ENCODE assay signal across 8 cellular contexts in genomic region chr19:54209058-54209747, GRCh38. TPM values are rescaled to one million over a fixed set of nuclear protein-coding genes. Genes with fewer than 3 reads are reported as not detected.
DNase-seq lines count a peak whose midpoint lies in the region; ATAC-seq and TF ChIP-seq lines count a peak whose summit lies in the region.

No MANE protein-coding gene starts in this region.

- H4K91ac ChIP-seq in H9 (ENCODE audit: insufficient read length, low read depth, low read length), result no peak overlapping the region

- H3K23ac ChIP-seq in H9 (ENCODE audit: insufficient read length, low read depth, low read length), result no peak overlapping the region

- no TSS peak for BruUV-seq in MCF 10A (replicated peaks; lab: Mats Ljungman, UMichigan)

- no peaks in the 10 kb centered on the region for H3K79me1 ChIP-seq in H9 (ENCODE audit: insufficient read depth, low read depth, low read length, poor library complexity, severe bottlenecking)

- H2BK20ac ChIP-seq in H9 (ENCODE audit: low read depth, low read length, poor library complexity, severe bottlenecking), result no peak overlapping the region

- no peak overlapping the region for H2BK5ac ChIP-seq in H9 (ENCODE audit: insufficient read length, low read length)

- no peak overlapping the region for H3T11ph ChIP-seq in H9 (ENCODE audit: low read length)

- no peaks in the 10 kb centered on the region for H3K9me3 ChIP-seq in H9 (ENCODE audit: control insufficient read depth, low read depth, low read length)

- H2BK120ac ChIP-seq in H9 (ENCODE audit: low read depth, low read length, poor library complexity, severe bottlenecking), result no peak overlapping the region

- peaks cover 3% of the 10 kb centered on the region for H3K27me3 Mint-ChIP-seq in H9 (ENCODE audit: low read depth)
- no peaks in the 10 kb centered on the region for H3K27me3 Mint-ChIP-seq in MCF 10A (ENCODE audit: insufficient read depth, unreplicated experiment)

- intact Hi-C loops in MCF 10A (cut with micrococcal nuclease), result no loop called here

- no peak overlapping the region for H3K9ac ChIP-seq in H9 (ENCODE audit: extremely low read depth, insufficient read length, low read length)

- peaks cover 3% of the 10 kb centered on the region for H4K20me1 ChIP-seq in H9 (ENCODE audit: control insufficient read depth, insufficient read depth, insufficient read length)

- H3K27me3 ChIP-seq in H9 (ENCODE audit: insufficient read depth, low read length), result no peaks in the 10 kb centered on the region

- H3K4me3 Mint-ChIP-seq in H9 (peak overlapping the region in 1 of 2 experiments; percentile 44; a peak in 1 of 5 replicates), MCF 10A (ENCODE audit: unreplicated experiment) (no peak overlapping the region)

- peak overlapping the region in 2 of 3 experiments; percentile 44 to 85; a peak in 2 of 7 replicates for H3K27ac Mint-ChIP-seq in H9
- peak overlapping the region; percentile 87 for H3K27ac Mint-ChIP-seq in MCF 10A (ENCODE audit: low read depth, unreplicated experiment)

- no peaks in the 10 kb centered on the region for H3K23me2 ChIP-seq in H9 (ENCODE audit: insufficient read length, low read depth, low read length, poor library complexity, severe bottlenecking)

- no peak overlapping the region for H2AK5ac ChIP-seq in H9 (ENCODE audit: insufficient read length, low read length)

- no peak overlapping the region for H3K14ac ChIP-seq in H9 (ENCODE audit: insufficient read depth, low read length)

- no peak overlapping the region for H2AFZ ChIP-seq in H9 (ENCODE audit: low read length)

- H3K18ac ChIP-seq in H9 (ENCODE audit: insufficient read length, low read depth, low read length), result no peak overlapping the region

- H3K56ac ChIP-seq in H9 (ENCODE audit: insufficient read length, low read depth, low read length), result no peak overlapping the region

- H3K36me3 Mint-ChIP-seq in H9 (ENCODE audit: insufficient read depth in 1 of 3, low read depth in 3 of 3) (peaks cover 54 to 67% (median 56%) of the 10 kb centered on the region in 3 experiments), MCF 10A (ENCODE audit: insufficient read depth, unreplicated experiment) (peaks cover 74% of the 10 kb centered on the region)

- H3K4me1 Mint-ChIP-seq in H9 (peaks cover 25 to 40% of the 10 kb centered on the region in 2 experiments), MCF 10A (ENCODE audit: insufficient read depth, unreplicated experiment) (peaks cover 44% of the 10 kb centered on the region)

- no peak overlapping the region for H4K5ac ChIP-seq in H9 (ENCODE audit: insufficient read length, low read depth, low read length)

- no peak overlapping the region for H2BK12ac ChIP-seq in H9 (ENCODE audit: insufficient read length, low read depth, low read length)

- H3K9me3 Mint-ChIP-seq in H9 (no peaks in the 10 kb centered on the region), MCF 10A (ENCODE audit: unreplicated experiment) (no peaks in the 10 kb centered on the region)

- DNase-seq in H9, result peak; percentile 67
- peak; percentile 51 for DNase-seq in MCF 10A (ENCODE audit: unreplicated experiment)
- peak; percentile 52 for DNase-seq in midbrain (lab: John Stamatoyannopoulos, UW)
- no peak for DNase-seq in middle frontal gyrus (ENCODE audit: extremely low spot score, low spot score)
- no peak for DNase-seq in DMS79 treated with DMSO at 0.1 percent for 48 hours (lab: John Stamatoyannopoulos, UW)

- H3K4me2 ChIP-seq in H9 (ENCODE audit: insufficient read depth, insufficient read length, low read length), result no peak overlapping the region

- H3K4me1 ChIP-seq in H9 (ENCODE audit: insufficient read depth, low read length), result no peaks in the 10 kb centered on the region

- no peak overlapping the region for H2BK15ac ChIP-seq in H9 (ENCODE audit: low read depth, low read length)

- H3K27ac ChIP-seq in 22Rv1 (peak overlapping the region; percentile 58), H9 (ENCODE audit: insufficient read length, low read depth, low read length) (no peak overlapping the region)

- H3K4ac ChIP-seq in H9 (ENCODE audit: low read depth, low read length), result no peak overlapping the region

- ATAC-seq in GM18873 (IDR thresholded peaks at IDR 0.05; ENCODE audit: low FRiP score, unreplicated experiment) (no peak), GM21390 (IDR thresholded peaks at IDR 0.05; ENCODE audit: unreplicated experiment) (no peak)

- TF ChIP-seq CTCF in 22Rv1 (IDR thresholded peaks at IDR 0.05) (no peak), H9 (conservative IDR thresholded peaks at IDR 0.05) (no peak), MCF 10A (IDR thresholded peaks at IDR 0.05; ENCODE audit: unreplicated experiment) (no peak)

- CTCF ChIA-PET in MCF 10A (lab: Yijun Ruan, JAX), result interaction anchor here (1.0 to 1.4 kb wide), 2 partner anchors 23 to 42 kb away, joined by 4 to 6 read pairs; no protein-coding TSS in a partner anchor

- peaks cover 7% of the 10 kb centered on the region; the same call in 1 of the 2 replicates for H3K79me2 ChIP-seq in H9 (ENCODE audit: insufficient read depth, low read length)

- no CpG with 5 or more reads among the region's 23 CpGs for WGBS in H9 (ENCODE audit: extremely low coverage, insufficient read length, low lambda C conversion rate)

- H4K8ac ChIP-seq in H9 (replicated peaks; ENCODE audit: insufficient read length, low read depth, low read length), result no peak overlapping the region

- POLR2A ChIA-PET in MCF 10A (lab: Yijun Ruan, JAX), result interaction anchor here (0.7 to 13.2 kb wide), 7 partner anchors 9 to 239 kb away, joined by 3 to 324 read pairs (median 4); partner anchors contain the start of genes LENG1, LENG8, MBOAT7 and RPS9

RNA-seq across cellular contexts. Expression of gene RPS9, which starts 8.5 kb away (rescaled TPM):
- total RNA-seq in H9 (2021), result 1,674 and 1,679 TPM in 2 replicates
- 1,356 and 1,735 TPM in 2 replicates for total RNA-seq in MCF 10A (2022)

RNA-seq across cellular contexts. Expression of gene LILRB3, which starts 13.6 kb away (rescaled TPM):
- total RNA-seq in H9 (2021) (not detected in 2 replicates), MCF 10A (2022) (not detected in 2 replicates)

RNA-seq across cellular contexts. Expression of gene TSEN34, which starts 18.1 kb away (rescaled TPM):
- total RNA-seq in H9 (2021) (28.3 and 29.0 TPM in 2 replicates), MCF 10A (2022) (28.0 and 40.1 TPM in 2 replicates)

RNA-seq across cellular contexts. Expression of gene MBOAT7, which starts 19.8 kb away (rescaled TPM):
- total RNA-seq in H9 (2021) (100 and 103 TPM in 2 replicates), MCF 10A (2022) (43.8 and 49.5 TPM in 2 replicates)

RNA-seq across cellular contexts. Expression of gene LILRA6, which starts 33.4 kb away (rescaled TPM):
- not detected in 2 replicates for total RNA-seq in H9 (2021)
- not detected in 2 replicates for total RNA-seq in MCF 10A (2022)

Comparison
In these comparisons a context has a peak if more than half of its experiments do, and no peak if none do; other contexts are left out.
1. DNase-seq: peak in H9 (single experiment), MCF 10A (single experiment) and midbrain (single experiment); none in middle frontal gyrus (single experiment) and DMS79 treated with DMSO at 0.1 percent for 48 hours (single experiment).